In genomic region chr2:44904578-44904977, GRCh38 we compare ENCODE assay signal across 25 cellular contexts. TPM values are rescaled to one million over a fixed set of nuclear protein-coding genes. Genes with fewer than 3 reads are reported as not detected.
DNase-seq lines count a peak whose midpoint lies in the region; ATAC-seq, FAIRE-seq and TF ChIP-seq lines count a peak whose summit lies in the region.
"Had no signal": no experiment of that assay in that cellular context is flagged by ENCODE, and none has a peak within 500 bp of the region (broad histone marks: within the 10 kb centered on the region; RNA-seq: fewer than 3 reads in every experiment).

No MANE protein-coding gene starts in this region.

- H3K4me3 ChIP-seq in HepG2 (replicated peaks in 1 of 3; ENCODE audit: insufficient read depth in 1 of 3, low read depth in 2 of 3, low read length in 3 of 3) (no peak overlapping the region), right lobe of liver (no peak overlapping the region), H7 (ENCODE audit: insufficient read depth, low read depth, low read length) (no peak overlapping the region), Loucy (ENCODE audit: low read length, poor library complexity, severe bottlenecking) (no peak overlapping the region)
- H3K4me3 ChIP-seq: BLaER1 had no signal

- 30% methylated on average over 1 of the region's 1 CpG for WGBS in HepG2 (ENCODE audit: low lambda C conversion rate)
- WGBS in right lobe of liver (ENCODE audit: insufficient coverage, low coverage, low lambda C conversion rate, missing lambda C conversion rate), result 83% methylated on average over 1 of the region's 1 CpG

- H3K36me3 Mint-ChIP-seq in activated T-cell treated with anti-CD3 and anti-CD28 coated beads, Interleukin-2, amount 50 U/mL, for 4 hours (ENCODE audit: insufficient read depth), result no peaks in the 10 kb centered on the region
- H3K36me3 Mint-ChIP-seq: CD14-positive monocyte; CD4-positive, alpha-beta memory T cell; CD4-positive, CD25-positive, alpha-beta regulatory T cell; CD8-positive, alpha-beta memory T cell had no signal

- H3K79me2 ChIP-seq in HepG2 (ENCODE audit: insufficient read depth, low read length), result no peaks in the 10 kb centered on the region
- no peaks in the 10 kb centered on the region for H3K79me2 ChIP-seq in Loucy (ENCODE audit: insufficient read depth, low read length)

- intact Hi-C loops in HepG2 (cut with micrococcal nuclease; ENCODE audit: unreplicated experiment) (no loop called here), right lobe of liver (cut with DNase I) (no loop called here)

- no peak for TF ChIP-seq EP300 in HepG2 (IDR thresholded peaks at IDR 0.05; ENCODE audit: low read depth in 2 of 2, low read length in 2 of 2)
- no peak for TF ChIP-seq EP300 in HepG2 (CRISPR knock-in tag; IDR thresholded peaks at IDR 0.05; ENCODE audit: borderline replicate concordance)

- H3K27me3 Mint-ChIP-seq in activated T-cell treated with anti-CD3 and anti-CD28 coated beads, Interleukin-2, amount 50 U/mL, for 4 hours (ENCODE audit: low read depth), result peaks cover 31% of the 10 kb centered on the region

- ATAC-seq in HepG2 (no peak), right lobe of liver (no peak)
- ATAC-seq in activated T-cell treated with anti-CD3 and anti-CD28 coated beads, Interleukin-2, amount 50 U/mL, for 4 hours, result no peak

- no peak overlapping the region for H3K4me3 Mint-ChIP-seq in activated T-cell treated with anti-CD3 and anti-CD28 coated beads, Interleukin-2, amount 50 U/mL, for 4 hours
- H3K4me3 Mint-ChIP-seq: CD14-positive monocyte; CD4-positive, alpha-beta memory T cell; CD4-positive, CD25-positive, alpha-beta regulatory T cell; CD8-positive, alpha-beta memory T cell had no signal

- no peaks in the 10 kb centered on the region for H3K4me1 Mint-ChIP-seq in activated T-cell treated with anti-CD3 and anti-CD28 coated beads, Interleukin-2, amount 50 U/mL, for 4 hours (ENCODE audit: low read depth)
- H3K4me1 Mint-ChIP-seq: CD14-positive monocyte; CD8-positive, alpha-beta memory T cell had no signal

- H3K9me3 ChIP-seq in HepG2 (ENCODE audit: low read length), result no peaks in the 10 kb centered on the region
- no peaks in the 10 kb centered on the region for H3K9me3 ChIP-seq in right lobe of liver
- H3K9me3 ChIP-seq in Loucy (ENCODE audit: insufficient read depth, low read depth, low read length), result no peaks in the 10 kb centered on the region
- H3K9me3 ChIP-seq: BE2C had no signal

- TF ChIP-seq CTCF in HepG2 (CRISPR knock-in tag; IDR thresholded peaks at IDR 0.05), result no peak
- TF ChIP-seq CTCF in right lobe of liver (IDR thresholded peaks at IDR 0.05), result no peak
- TF ChIP-seq CTCF in Loucy (conservative IDR thresholded peaks at IDR 0.05; ENCODE audit: low read length), result no peak

- H4K20me1 ChIP-seq in HepG2 (ENCODE audit: insufficient read depth, low read length) (no peaks in the 10 kb centered on the region), Loucy (ENCODE audit: insufficient read depth, low read length, poor library complexity, severe bottlenecking) (no peaks in the 10 kb centered on the region)
- H4K20me1 ChIP-seq: BLaER1 had no signal

- no TSS peak for BruUV-seq in HepG2 (replicated peaks; lab: Mats Ljungman, UMichigan)

- no peak overlapping the region for H3K9ac ChIP-seq in HepG2 (ENCODE audit: insufficient read depth, low read depth, low read length)
- H3K9ac ChIP-seq in Loucy (ENCODE audit: low read depth, low read length, poor library complexity, severe bottlenecking), result no peak overlapping the region
- H3K9ac ChIP-seq: BLaER1 had no signal

- H3K4me2 ChIP-seq in HepG2 (ENCODE audit: low read depth, low read length) (no peak overlapping the region), Loucy (ENCODE audit: low read depth, low read length, poor library complexity, severe bottlenecking) (no peak overlapping the region)
- H3K4me2 ChIP-seq: BLaER1 had no signal

- peaks cover 0 to 37% of the 10 kb centered on the region in 2 experiments; a peak in 2 of 5 replicates for H3K27me3 ChIP-seq in HepG2 (ENCODE audit: control insufficient read depth in 1 of 2, insufficient read depth in 2 of 2, low read length in 2 of 2)
- no peaks in the 10 kb centered on the region for H3K27me3 ChIP-seq in right lobe of liver
- no peaks in the 10 kb centered on the region for H3K27me3 ChIP-seq in H7 (ENCODE audit: control insufficient read depth, insufficient read depth, low read length)
- H3K27me3 ChIP-seq in Loucy (ENCODE audit: insufficient read depth, low read length, poor library complexity, severe bottlenecking), result no peaks in the 10 kb centered on the region
- H3K27me3 ChIP-seq: BE2C, BLaER1 had no signal

- no peak for DNase-seq in HepG2 (ENCODE audit: low spot score)
- DNase-seq in right lobe of liver, result no peak
- DNase-seq in H7, result peak; percentile 33
- no peak for DNase-seq in pons (ENCODE audit: low spot score)
- DNase-seq in activated T-cell treated with anti-CD3 and anti-CD28 coated beads, Interleukin-2, amount 50 U/mL, for 4 hours, result no peak
- DNase-seq: ACHN; BE2C; C1 segment of cervical spinal cord; CD4-positive, alpha-beta memory T cell; CD4-positive, CD25-positive, alpha-beta regulatory T cell; CD8-positive, alpha-beta memory T cell; COR-L47; DMS 273 treated with DMSO at 0.1 percent for 48 hours; DMS153; DMS79 treated with DMSO at 0.1 percent for 48 hours; GF-D8 had no signal

- H2AFZ ChIP-seq in HepG2 (ENCODE audit: low read length) (no peak overlapping the region), Loucy (ENCODE audit: low read length) (0 out of 2 replicates have a peak overlapping the region, but pooled peaks have one; percentile 19)

- TF ChIP-seq POLR2A in HepG2 (IDR thresholded peaks at IDR 0.05; ENCODE audit: insufficient read depth in 1 of 2, low read depth in 2 of 2, low read length in 2 of 2) (no peak), right lobe of liver (IDR thresholded peaks at IDR 0.05) (no peak)

- no peak for FAIRE-seq in HepG2 (lab: Jason Lieb, UNC)
- FAIRE-seq: G401.6, GM12891, GM19239 had no signal

- H3K27ac ChIP-seq in HepG2 (ENCODE audit: extremely low read length, insufficient read depth, low read length) (no peak overlapping the region), right lobe of liver (no peak overlapping the region)
- H3K27ac ChIP-seq: 22Rv1, BLaER1 had no signal

- no peaks in the 10 kb centered on the region for H3K9me2 ChIP-seq in Loucy (replicated peaks; ENCODE audit: low read depth, low read length)

- no peak for TF ChIP-seq RAD21 in HepG2 (CRISPR knock-in tag; IDR thresholded peaks at IDR 0.05)

- POLR2A ChIA-PET in HepG2 (lab: Yijun Ruan, JAX), result no interaction called here

- in situ Hi-C loops in HepG2 (cut with HindIII; ENCODE audit: extremely low pct_ligation_motif_present, low pct_unique_long_range_greater_than_20kb), result no loop called here

- H3K4me1 ChIP-seq in HepG2 (ENCODE audit: insufficient read depth, low read length) (no peaks in the 10 kb centered on the region), right lobe of liver (no peaks in the 10 kb centered on the region), Loucy (ENCODE audit: insufficient read depth, low read length, poor library complexity, severe bottlenecking) (peaks cover 15% of the 10 kb centered on the region)
- H3K4me1 ChIP-seq: BE2C, BLaER1 had no signal

- H3K36me3 ChIP-seq in HepG2 (replicated peaks in 1 of 2; ENCODE audit: control insufficient read depth in 1 of 2, insufficient read depth in 2 of 2, low read length in 2 of 2) (no peaks in the 10 kb centered on the region), right lobe of liver (no peaks in the 10 kb centered on the region), H7 (replicated peaks; ENCODE audit: control insufficient read depth, insufficient read depth, low read length) (no peaks in the 10 kb centered on the region), Loucy (ENCODE audit: insufficient read depth, low read length) (no peaks in the 10 kb centered on the region)
- H3K36me3 ChIP-seq: BE2C, BLaER1 had no signal

- no peaks in the 10 kb centered on the region for H3F3A ChIP-seq in Loucy (ENCODE audit: low read depth)

- H3K9me3 Mint-ChIP-seq in activated T-cell treated with anti-CD3 and anti-CD28 coated beads, Interleukin-2, amount 50 U/mL, for 4 hours, result no peaks in the 10 kb centered on the region

- CTCF ChIA-PET in HepG2 (lab: Yijun Ruan, JAX; ENCODE audit: low intra/inter-chr PET ratio, low total read pairs), result no interaction called here

TF ChIP-seq in HepG2, 621 proteins besides CTCF, POLR2A, EP300 and RAD21 (continues in another document):
- TF ChIP-seq MAFF (IDR thresholded peaks at IDR 0.05; ENCODE audit: low read depth, low read length) (peak; percentile 26; the same call in 1 of the 2 replicates), ZFP36L2 (CRISPR knock-in tag; IDR thresholded peaks at IDR 0.05) (no peak), NR2C2 (CRISPR knock-in tag; IDR thresholded peaks at IDR 0.05; ENCODE audit: borderline replicate concordance) (no peak), KLF13 (CRISPR knock-in tag; IDR thresholded peaks at IDR 0.05) (no peak), ZNF274 (CRISPR knock-in tag; IDR thresholded peaks at IDR 0.05) (no peak)

RNA-seq across cellular contexts. Expression of gene SIX3, which starts 36.9 kb away (rescaled TPM):
- not detected in 2 replicates for total RNA-seq in HepG2 (2016; rRNA removed; fragmentation: Illumina TruSeq; extraction: Trizol)
- not detected in 2 replicates for total RNA-seq in HepG2 (2016; cell fraction: cytosol; rRNA removed; fragmentation: Illumina TruSeq; extraction: Trizol; ENCODE audit: low read depth)
- total RNA-seq in HepG2 (2016; cell fraction: insoluble cytoplasmic fraction; rRNA removed; fragmentation: Illumina TruSeq; extraction: Trizol), result not detected in 2 replicates
- total RNA-seq in HepG2 (2016; cell fraction: membrane; rRNA removed; fragmentation: Illumina TruSeq; extraction: Trizol), result not detected in 2 replicates
- not detected in 2 replicates for total RNA-seq in HepG2 (2016; cell fraction: nucleus; rRNA removed; fragmentation: Illumina TruSeq; extraction: Trizol)
- not detected in 2 replicates for polyA plus RNA-seq in HepG2 (2011; rRNA removed)
- not detected in 2 replicates for polyA plus RNA-seq in HepG2 (2011; cell fraction: cytosol; rRNA removed)
- polyA plus RNA-seq in HepG2 (2011; cell fraction: nucleus; rRNA removed), result not detected in 2 replicates
- polyA plus RNA-seq in HepG2 (2012), result not detected in 2 replicates
- polyA plus RNA-seq in HepG2 (2016; cell fraction: cytosol; fragmentation: Illumina TruSeq; extraction: Trizol; ENCODE audit: low read depth), result not detected in 2 replicates
- polyA plus RNA-seq in HepG2 (2016; cell fraction: insoluble cytoplasmic fraction; fragmentation: Illumina TruSeq; extraction: Trizol; ENCODE audit: low read depth), result not detected in 2 replicates
- polyA plus RNA-seq in HepG2 (2016; cell fraction: membrane; fragmentation: Illumina TruSeq; extraction: Trizol; ENCODE audit: low read depth), result not detected in 2 replicates
- polyA plus RNA-seq in HepG2 (2016; cell fraction: nucleus; fragmentation: Illumina TruSeq; extraction: Trizol; ENCODE audit: insufficient read depth, low read depth), result not detected in 2 replicates
- polyA minus RNA-seq in HepG2 (2011; rRNA and poly(A)+ RNA removed; ENCODE audit: low replicate concordance), result not detected in 2 replicates
- polyA minus RNA-seq in HepG2 (2011; cell fraction: cytosol; rRNA and poly(A)+ RNA removed), result not detected in 2 replicates
- not detected in 2 replicates for polyA minus RNA-seq in HepG2 (2011; cell fraction: nucleus; rRNA and poly(A)+ RNA removed)
- not detected for total RNA-seq in right lobe of liver
- 1.7 and 3.0 TPM in 2 replicates for total RNA-seq in H7 (2014; rRNA removed; shearing (Covaris generic))
- under 1 TPM in 1 of 3 donors, not detected in 2; 0.11 TPM for total RNA-seq in activated T-cell treated with anti-CD3 and anti-CD28 coated beads, Interleukin-2, amount 50 U/mL, for 4 hours
- total RNA-seq: A172; CD4-positive, alpha-beta memory T cell; CD4-positive, CD25-positive, alpha-beta regulatory T cell; CD8-positive, alpha-beta memory T cell had no signal
- polyA plus RNA-seq: AG04450; CD14-positive monocyte; CD4-positive, alpha-beta memory T cell; CD4-positive, CD25-positive, alpha-beta regulatory T cell; CD8-positive, alpha-beta memory T cell had no signal
